Comparison of ENCODE assay signal across 21 cellular contexts in genomic region chr17:45184144-45184543, GRCh38.
"Had no signal": no experiment of that assay in that cellular context is flagged by ENCODE, and none has a peak within 500 bp of the region (broad histone marks: within the 10 kb centered on the region; RNA-seq: fewer than 3 reads in every experiment).

No MANE protein-coding gene starts in this region.

- DNase-seq: activated CD4-positive, alpha-beta T cell treated with anti-CD3 and anti-CD28 coated beads for 4 hours; activated CD4-positive, alpha-beta T cell treated with anti-CD3 and anti-CD28 coated beads, Interleukin-2, amount 50 U/mL, for 4 hours; activated naive CD4-positive, alpha-beta T cell; activated T-cell treated with anti-CD3 and anti-CD28 coated beads for 4 hours; activated T-cell treated with anti-CD3 and anti-CD28 coated beads, Interleukin-2, amount 50 U/mL, for 72 hours; anterior cingulate cortex; body of pancreas; effector memory CD8-positive, alpha-beta T cell; heart right ventricle; kidney glomerular epithelial cell; mucosa of descending colon; nephron progenitor cell; nucleus accumbens; spleen; stimulated activated naive CD4-positive, alpha-beta T cell had no signal

- H3K4me3 ChIP-seq: body of pancreas, coronary artery, heart right ventricle, left lung, lung, mucosa of descending colon, spleen, suprapubic skin, tibial nerve had no signal

- H3K27ac ChIP-seq: body of pancreas, coronary artery, heart right ventricle, left lung, spleen, suprapubic skin, tibial nerve had no signal

- H3K9me3 ChIP-seq: body of pancreas, heart right ventricle, left lung, mucosa of descending colon, spleen, suprapubic skin, tibial nerve had no signal

- ATAC-seq: activated T-cell treated with anti-CD3 and anti-CD28 coated beads, Interleukin-2, amount 50 U/mL, for 72 hours; body of pancreas; effector memory CD8-positive, alpha-beta T cell; heart right ventricle; left lung; right cardiac atrium had no signal

- H3K36me3 ChIP-seq: heart right ventricle, left lung, spleen, suprapubic skin, tibial nerve had no signal

- H3K4me1 ChIP-seq: body of pancreas, heart right ventricle, left lung, spleen had no signal

- H3K27me3 ChIP-seq: body of pancreas, heart right ventricle, left lung, spleen, suprapubic skin, tibial nerve had no signal
